ENCODE assay signal across 1 cellular context in genomic region chr11:118893662-118894061, GRCh38.
TF ChIP-seq lines count a peak whose summit lies in the region.

No MANE protein-coding gene starts in this region.

TF ChIP-seq in SK-N-SH, 30 proteins besides CTCF, POLR2A, EP300 and RAD21:
- TF ChIP-seq USF2 (IDR thresholded peaks at IDR 0.05; ENCODE audit: borderline replicate concordance, low read depth, low read length), result no peak
- TF ChIP-seq JUND (IDR thresholded peaks at IDR 0.05), result no peak
- TF ChIP-seq FOXJ3 (CRISPR knock-in tag; IDR thresholded peaks at IDR 0.05), result no peak
- TF ChIP-seq ZBTB33 (IDR thresholded peaks at IDR 0.05; ENCODE audit: borderline replicate concordance, low read depth), result no peak
- no peak for TF ChIP-seq TAF1 (IDR thresholded peaks at IDR 0.05; ENCODE audit: borderline replicate concordance, low read depth, low read length)
- TF ChIP-seq CHD2 (IDR thresholded peaks at IDR 0.05; ENCODE audit: low read length, partially characterized antibody), result no peak
- TF ChIP-seq MXI1 (IDR thresholded peaks at IDR 0.05; ENCODE audit: low read depth, low read length), result no peak
- TF ChIP-seq SMC3 (IDR thresholded peaks at IDR 0.05; ENCODE audit: low read depth, low read length), result no peak
